ENCODE assay signal across 8 cellular contexts in genomic region chr10:132516771-132517725, GRCh38. TPM values are rescaled to one million over a fixed set of nuclear protein-coding genes. Genes with fewer than 3 reads are reported as not detected.
DNase-seq lines count a peak whose midpoint lies in the region; ATAC-seq, FAIRE-seq and TF ChIP-seq lines count a peak whose summit lies in the region.

No MANE protein-coding gene starts in this region.

- no peaks in the 10 kb centered on the region for H3K36me3 ChIP-seq in PC-3 (ENCODE audit: low read depth, low read length)
- no peaks in the 10 kb centered on the region for H3K36me3 ChIP-seq in mesendoderm (ENCODE audit: control insufficient read depth, insufficient read depth, low read length)

- H2BK120ac ChIP-seq in mesendoderm (ENCODE audit: low read depth, low read length): no peak overlapping the region

- H3F3A ChIP-seq in PC-3 (ENCODE audit: low read length, unreplicated experiment): no peaks in the 10 kb centered on the region

- no peaks in the 10 kb centered on the region for H3K79me1 ChIP-seq in mesendoderm (ENCODE audit: low read length)

- peaks cover 30% of the 10 kb centered on the region for H3K4me1 ChIP-seq in PC-3 (ENCODE audit: insufficient read depth, low read length)
- H3K4me1 ChIP-seq in mesendoderm (ENCODE audit: control insufficient read depth, low read depth, low read length): peaks cover 8% of the 10 kb centered on the region

- H3K9ac ChIP-seq in PC-3 (ENCODE audit: low read length): peak overlapping the region; percentile 43
- H3K9ac ChIP-seq in mesendoderm (ENCODE audit: low read length): peak overlapping the region; percentile 29

- no peak overlapping the region for H2BK15ac ChIP-seq in mesendoderm (replicated peaks; ENCODE audit: low read depth)

- H3K9me2 ChIP-seq in PC-3 (replicated peaks; ENCODE audit: low read length): no peaks in the 10 kb centered on the region

- CTCF ChIA-PET in PC-3 (lab: Charles Lee): no interaction called here

- peak overlapping the region; percentile 72 for H3K56ac ChIP-seq in mesendoderm (ENCODE audit: low read length)

- peak overlapping the region; percentile 21; the same call in 1 of the 2 replicates for H3K4me3 ChIP-seq in PC-3 (ENCODE audit: low read length)
- no peak overlapping the region for H3K4me3 ChIP-seq in epithelial cell of proximal tubule (ENCODE audit: low read depth, low read length)
- no peak overlapping the region for H3K4me3 ChIP-seq in mesendoderm (ENCODE audit: low read length)

- H3K18ac ChIP-seq in mesendoderm (ENCODE audit: low read length): peak overlapping the region; percentile 29

- POLR2A ChIA-PET in PC-3 (lab: Charles Lee; ENCODE audit: unreplicated experiment): no interaction called here

- H2AK5ac ChIP-seq in mesendoderm (ENCODE audit: low read length): no peak overlapping the region

- peak overlapping the region; percentile 37 for H2AFZ ChIP-seq in PC-3 (ENCODE audit: low read length)

- H3K23ac ChIP-seq in mesendoderm (ENCODE audit: low read length): peak overlapping the region; percentile 97

- no TSS peak for BruUV-seq in PC-3 (replicated peaks; lab: Mats Ljungman, UMichigan)

- no peaks in the 10 kb centered on the region for H4K20me1 ChIP-seq in PC-3 (ENCODE audit: low read length)

- H3K79me2 ChIP-seq in PC-3 (ENCODE audit: low read length): no peaks in the 10 kb centered on the region
- H3K79me2 ChIP-seq in mesendoderm (ENCODE audit: control insufficient read depth, insufficient read depth, low read length): no peaks in the 10 kb centered on the region

- no peak overlapping the region for H4K5ac ChIP-seq in mesendoderm (ENCODE audit: low read length)

- intact Hi-C loops in PC-3 (cut with micrococcal nuclease): loop anchor here (5.0 kb wide), 1 partner anchor 45 kb away; no protein-coding TSS in a partner anchor

- H3K27me3 ChIP-seq in PC-3 (ENCODE audit: low read length) (no peaks in the 10 kb centered on the region), mesendoderm (ENCODE audit: insufficient read depth, low read length, poor library complexity) (no peaks in the 10 kb centered on the region)

- no peak overlapping the region for H4K8ac ChIP-seq in mesendoderm (ENCODE audit: low read depth, low read length)

- H3K9me3 ChIP-seq in PC-3 (ENCODE audit: low read length): no peaks in the 10 kb centered on the region

- no peak overlapping the region for H3K4ac ChIP-seq in mesendoderm (ENCODE audit: low read depth, low read length)

- FAIRE-seq in urothelium cell line (lab: Jason Lieb, UNC): no peak

- DNase-seq in ELR (ENCODE audit: low read depth): peak; percentile 91
- peak; percentile 75 for DNase-seq in PC-3
- DNase-seq in epithelial cell of proximal tubule (ENCODE audit: low read depth): peak; percentile 36
- DNase-seq in mesendoderm: peak; percentile 97
- peak; percentile 91 for DNase-seq in urothelium cell line (ENCODE audit: low spot score)
- DNase-seq in NCI-H82 (lab: John Stamatoyannopoulos, UW): no peak

- H2BK5ac ChIP-seq in mesendoderm (ENCODE audit: low read length): no peak overlapping the region

- ATAC-seq in PC-3: peak; percentile 84
- ATAC-seq in HG03280 (IDR thresholded peaks at IDR 0.05; ENCODE audit: unreplicated experiment): no peak
- no peak for ATAC-seq in GM21717 (IDR thresholded peaks at IDR 0.05; ENCODE audit: unreplicated experiment)

- H3K27ac ChIP-seq in PC-3 (ENCODE audit: low read length): peak overlapping the region; percentile 72
- no peak overlapping the region for H3K27ac ChIP-seq in mesendoderm (ENCODE audit: low read depth, low read length)

- WGBS in mesendoderm (ENCODE audit: extremely low coverage, insufficient coverage, low lambda C conversion rate): no CpG with 5 or more reads among the region's 37 CpGs

- no peak for TF ChIP-seq CTCF in PC-3 (conservative IDR thresholded peaks at IDR 0.05; ENCODE audit: low read depth, low read length)
- TF ChIP-seq CTCF in epithelial cell of proximal tubule (conservative IDR thresholded peaks at IDR 0.05; ENCODE audit: low read depth, low read length): no peak

- H3K4me2 ChIP-seq in PC-3 (ENCODE audit: low read length) (peak overlapping the region; percentile 78), mesendoderm (ENCODE audit: low read length) (peak overlapping the region; percentile 46)

RNA-seq across cellular contexts. Expression of gene INPP5A, which starts 20.5 kb away (rescaled TPM):
- total RNA-seq in PC-3 (2014; rRNA removed) (22.6 and 27.8 TPM in 2 replicates), epithelial cell of proximal tubule (30.4 and 40.8 TPM in 2 replicates)
- 17.5 TPM for polyA plus RNA-seq in mesendoderm (2013, experiment 1 of 2)
- 18.1 TPM for polyA plus RNA-seq in mesendoderm (2013, experiment 2 of 2)
